1 cellular context compared by ENCODE assay signal in the genomic region with DNA sequence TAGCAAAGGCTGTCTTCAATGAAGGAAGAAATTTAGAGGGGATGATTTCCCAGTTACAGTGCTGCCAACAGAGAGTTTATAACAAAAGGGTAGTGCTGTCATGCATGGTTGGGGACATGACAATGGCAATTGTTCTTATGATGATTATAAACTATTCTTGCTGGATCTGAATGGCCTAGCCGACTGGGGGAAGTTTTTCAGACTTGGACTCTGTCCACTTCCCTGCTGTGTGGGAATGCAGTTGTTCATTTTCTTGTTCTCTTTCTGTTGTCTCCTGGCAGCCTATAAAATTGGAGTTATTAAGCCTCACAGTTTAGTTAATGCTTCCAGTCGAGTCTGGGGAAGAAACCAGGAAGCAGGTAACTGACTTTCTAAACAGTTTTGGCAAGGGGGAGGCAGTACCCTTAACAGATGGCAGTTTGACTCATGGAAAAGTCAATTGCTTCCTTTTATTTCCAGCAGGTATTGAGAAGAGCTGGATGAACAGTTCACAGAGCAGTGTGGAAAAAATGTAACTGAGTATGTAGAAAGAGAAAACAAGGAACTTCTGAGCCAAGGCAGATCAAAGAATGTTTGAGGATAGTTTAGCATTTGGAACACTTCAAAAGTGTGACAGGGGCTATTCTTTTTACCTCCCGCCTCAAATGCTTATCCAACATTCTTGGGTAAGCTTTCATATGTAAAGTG.
TF ChIP-seq lines count a peak whose summit lies in the region.

No MANE protein-coding gene starts in this region.

TF ChIP-seq in Ishikawa, 13 proteins besides CTCF, POLR2A, EP300 and RAD21 (continued from another document):
- TF ChIP-seq CREB1 (IDR thresholded peaks at IDR 0.05; ENCODE audit: low read depth): 0 out of 2 replicates have a peak, but pooled peaks have one; percentile 14
